In the genomic region with DNA sequence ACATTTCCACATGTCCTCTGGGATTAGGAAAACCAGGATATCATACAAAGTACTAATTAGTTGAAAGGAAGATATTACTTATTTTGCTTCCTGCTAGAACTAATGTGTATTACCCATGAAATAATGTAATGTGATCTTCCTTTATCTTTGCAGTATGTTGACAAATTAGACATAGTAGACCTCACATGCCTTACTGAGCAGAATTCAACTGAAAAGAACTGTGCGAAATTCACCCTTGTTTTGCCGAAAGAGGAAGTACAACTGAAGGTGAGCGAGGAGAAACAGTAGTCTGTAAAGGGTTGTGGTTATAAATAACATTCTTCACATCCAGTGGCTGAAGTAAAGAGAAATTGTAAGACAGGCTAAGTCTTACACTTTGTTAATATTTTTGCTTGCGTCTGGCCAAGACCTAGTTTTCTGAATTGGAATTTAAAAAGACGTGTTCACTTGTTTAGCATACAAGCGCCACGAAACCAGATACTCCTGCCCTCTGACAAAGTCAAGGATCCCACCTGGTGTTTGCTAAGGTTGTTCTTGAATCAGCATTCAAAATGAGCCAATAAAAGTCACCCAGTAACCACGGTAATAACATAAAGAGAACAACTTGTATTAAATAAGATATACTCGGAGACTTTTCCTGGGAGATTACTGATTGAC, we compare ENCODE assay signal across 8 cellular contexts. TPM values are rescaled to one million over a fixed set of nuclear protein-coding genes. Genes with fewer than 3 reads are reported as not detected.
DNase-seq lines count a peak whose midpoint lies in the region; ATAC-seq and TF ChIP-seq lines count a peak whose summit lies in the region.

No MANE protein-coding gene starts in this region.

- peak; percentile 27 for DNase-seq in HEK293T (ENCODE audit: extremely low spot score)
- peak; percentile 61 for DNase-seq in MV-4-11 (lab: John Stamatoyannopoulos, UW)
- no peak for DNase-seq in activated CD4-positive, alpha-beta memory T cell treated with anti-CD3 and anti-CD28 coated beads, Interleukin-2, amount 10 ng/mL, durations not matched to agents 7 days and 5 days
- DNase-seq in NCI-H446 treated with DMSO at 0.1 percent for 48 hours (lab: John Stamatoyannopoulos, UW) = no peak
- no peak for DNase-seq in NCI-H226
- DNase-seq in NCI-H1105 treated with DMSO at 0.1 percent for 48 hours (lab: John Stamatoyannopoulos, UW) = no peak
- no peak for DNase-seq in chondrocyte (ENCODE audit: low spot score)

- CTCF ChIA-PET in HEK293T (lab: Yijun Ruan, JAX) = no interaction called here
- CTCF ChIA-PET in activated CD4-positive, alpha-beta memory T cell treated with anti-CD3 and anti-CD28 coated beads, Interleukin-2, amount 10 ng/mL, durations not matched to agents 7 days and 5 days (lab: Charles Lee) = no interaction called here

- peak; percentile 84 for ATAC-seq in GM18520 (IDR thresholded peaks at IDR 0.05; ENCODE audit: unreplicated experiment)

- peaks cover 45% of the 10 kb centered on the region for H3K36me3 Mint-ChIP-seq in activated CD4-positive, alpha-beta memory T cell treated with anti-CD3 and anti-CD28 coated beads, Interleukin-2, amount 10 ng/mL, durations not matched to agents 7 days and 5 days (ENCODE audit: low read depth)
- H3K36me3 Mint-ChIP-seq in chondrocyte (ENCODE audit: low read depth) = no peaks in the 10 kb centered on the region

- no peaks in the 10 kb centered on the region for H3K27me3 Mint-ChIP-seq in activated CD4-positive, alpha-beta memory T cell treated with anti-CD3 and anti-CD28 coated beads, Interleukin-2, amount 10 ng/mL, durations not matched to agents 7 days and 5 days
- no peaks in the 10 kb centered on the region for H3K27me3 Mint-ChIP-seq in chondrocyte (ENCODE audit: low read depth)

- H3K4me1 Mint-ChIP-seq in activated CD4-positive, alpha-beta memory T cell treated with anti-CD3 and anti-CD28 coated beads, Interleukin-2, amount 10 ng/mL, durations not matched to agents 7 days and 5 days = peaks cover 23% of the 10 kb centered on the region
- no peaks in the 10 kb centered on the region for H3K4me1 Mint-ChIP-seq in chondrocyte (ENCODE audit: low read depth)

- peak overlapping the region; percentile 1 for H3K4me3 Mint-ChIP-seq in activated CD4-positive, alpha-beta memory T cell treated with anti-CD3 and anti-CD28 coated beads, Interleukin-2, amount 10 ng/mL, durations not matched to agents 7 days and 5 days
- H3K4me3 Mint-ChIP-seq in chondrocyte (ENCODE audit: unreplicated experiment) = no peak overlapping the region

- TF ChIP-seq CTCF in chondrocyte (IDR thresholded peaks at IDR 0.05) = no peak

- POLR2A ChIA-PET in HEK293T (lab: Yijun Ruan, JAX) = no interaction called here
- POLR2A ChIA-PET in activated CD4-positive, alpha-beta memory T cell treated with anti-CD3 and anti-CD28 coated beads, Interleukin-2, amount 10 ng/mL, durations not matched to agents 7 days and 5 days (lab: Charles Lee) = no interaction called here

- no peaks in the 10 kb centered on the region for H3K9me3 Mint-ChIP-seq in activated CD4-positive, alpha-beta memory T cell treated with anti-CD3 and anti-CD28 coated beads, Interleukin-2, amount 10 ng/mL, durations not matched to agents 7 days and 5 days
- H3K9me3 Mint-ChIP-seq in chondrocyte (ENCODE audit: low read depth) = no peaks in the 10 kb centered on the region

- H3K27ac Mint-ChIP-seq in activated CD4-positive, alpha-beta memory T cell treated with anti-CD3 and anti-CD28 coated beads, Interleukin-2, amount 10 ng/mL, durations not matched to agents 7 days and 5 days = peak overlapping the region; percentile 19
- no peak overlapping the region for H3K27ac Mint-ChIP-seq in chondrocyte (ENCODE audit: unreplicated experiment)

TF ChIP-seq in HEK293T, 16 proteins besides CTCF, POLR2A, EP300 and RAD21:
- TF ChIP-seq ELF4 (IDR thresholded peaks at IDR 0.05) (peak; percentile 9; the same call in 1 of the 2 replicates), ARNT (IDR thresholded peaks at IDR 0.05) (no peak), LEF1 (IDR thresholded peaks at IDR 0.05; ENCODE audit: borderline replicate concordance) (no peak), BHLHE40 (IDR thresholded peaks at IDR 0.05; ENCODE audit: borderline replicate concordance) (no peak)

RNA-seq across cellular contexts. Expression of gene STAP1, which starts 16.8 kb away (rescaled TPM):
- total RNA-seq in activated CD4-positive, alpha-beta memory T cell treated with anti-CD3 and anti-CD28 coated beads, Interleukin-2, amount 10 ng/mL, durations not matched to agents 7 days and 5 days = 10 to 100 TPM; 29.5 to 30.9 TPM
- not detected in 3 replicates for total RNA-seq in chondrocyte

RNA-seq across cellular contexts. Expression of gene CENPC, which starts 30.1 kb away (rescaled TPM):
- 10 to 100 TPM; 36.4 to 36.7 TPM for total RNA-seq in activated CD4-positive, alpha-beta memory T cell treated with anti-CD3 and anti-CD28 coated beads, Interleukin-2, amount 10 ng/mL, durations not matched to agents 7 days and 5 days
- total RNA-seq in chondrocyte = 9.7 to 16.3 TPM (median 11.0 TPM) in 3 replicates

Comparison
In these comparisons a context has a peak if more than half of its experiments do, and no peak if none do; other contexts are left out.
1. DNase-seq: peak in HEK293T (single experiment) and MV-4-11 (single experiment); none in activated CD4-positive, alpha-beta memory T cell treated with anti-CD3 and anti-CD28 coated beads, Interleukin-2, amount 10 ng/mL, durations not matched to agents 7 days and 5 days (single experiment), NCI-H446 treated with DMSO at 0.1 percent for 48 hours (single experiment), NCI-H226 (single experiment), NCI-H1105 treated with DMSO at 0.1 percent for 48 hours (single experiment) and chondrocyte (single experiment).
2. RNA of gene STAP1, which starts 16.8 kb away (total RNA-seq): 29.5 to 30.9 TPM in activated CD4-positive, alpha-beta memory T cell treated with anti-CD3 and anti-CD28 coated beads, Interleukin-2, amount 10 ng/mL, durations not matched to agents 7 days and 5 days; not detected in chondrocyte; every median in the first group is over 10 times any median in the second.